In the genomic region with DNA sequence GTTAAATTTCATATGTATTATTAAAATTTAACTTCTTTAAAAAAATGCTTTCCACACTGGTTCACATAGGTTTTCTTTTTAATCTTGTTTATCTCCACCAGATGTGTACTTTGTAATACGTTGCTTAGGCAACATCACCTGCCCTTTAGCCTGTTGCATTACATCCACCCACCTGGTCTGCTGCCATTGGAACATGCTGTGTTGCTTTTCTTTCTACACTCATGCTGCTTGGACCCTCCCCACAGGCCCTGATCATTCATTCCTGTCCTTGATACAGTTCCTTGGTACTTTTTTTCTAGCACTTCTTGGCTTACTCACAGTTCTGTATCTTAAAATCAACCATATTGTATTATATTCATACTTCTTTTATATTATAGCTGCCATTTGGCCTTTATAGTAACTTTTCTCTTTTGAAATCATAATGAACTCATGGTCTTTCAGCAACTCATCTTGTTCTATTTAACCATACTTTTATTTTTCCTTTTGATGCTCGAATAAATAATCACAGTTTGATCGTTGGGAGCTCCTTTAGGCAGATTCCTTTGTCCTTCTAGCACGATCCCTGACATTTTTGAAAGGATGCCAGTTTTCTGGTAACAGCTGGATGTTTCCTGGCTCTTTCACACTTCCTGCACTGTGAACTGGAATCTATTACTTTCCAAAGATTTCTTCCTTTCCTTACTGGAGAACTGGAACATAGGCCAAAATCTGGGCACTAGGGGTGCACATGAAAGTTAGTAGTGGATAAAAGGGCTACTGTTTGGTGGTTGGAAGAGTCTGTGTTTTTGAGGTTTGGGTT, we compare ENCODE assay signal across 1 cellular context.
TF ChIP-seq lines count a peak whose summit lies in the region.

No MANE protein-coding gene starts in this region.

TF ChIP-seq in GM12878, 131 proteins besides CTCF, POLR2A, EP300 and RAD21 (continued from another document):
- TF ChIP-seq, protein P1, sequence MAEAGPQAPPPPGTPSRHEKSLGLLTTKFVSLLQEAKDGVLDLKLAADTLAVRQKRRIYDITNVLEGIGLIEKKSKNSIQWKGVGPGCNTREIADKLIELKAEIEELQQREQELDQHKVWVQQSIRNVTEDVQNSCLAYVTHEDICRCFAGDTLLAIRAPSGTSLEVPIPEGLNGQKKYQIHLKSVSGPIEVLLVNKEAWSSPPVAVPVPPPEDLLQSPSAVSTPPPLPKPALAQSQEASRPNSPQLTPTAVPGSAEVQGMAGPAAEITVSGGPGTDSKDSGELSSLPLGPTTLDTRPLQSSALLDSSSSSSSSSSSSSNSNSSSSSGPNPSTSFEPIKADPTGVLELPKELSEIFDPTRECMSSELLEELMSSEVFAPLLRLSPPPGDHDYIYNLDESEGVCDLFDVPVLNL (IDR thresholded peaks at IDR 0.05; ENCODE audit: low read depth, low read length): no peak
- TF ChIP-seq, protein P2, sequence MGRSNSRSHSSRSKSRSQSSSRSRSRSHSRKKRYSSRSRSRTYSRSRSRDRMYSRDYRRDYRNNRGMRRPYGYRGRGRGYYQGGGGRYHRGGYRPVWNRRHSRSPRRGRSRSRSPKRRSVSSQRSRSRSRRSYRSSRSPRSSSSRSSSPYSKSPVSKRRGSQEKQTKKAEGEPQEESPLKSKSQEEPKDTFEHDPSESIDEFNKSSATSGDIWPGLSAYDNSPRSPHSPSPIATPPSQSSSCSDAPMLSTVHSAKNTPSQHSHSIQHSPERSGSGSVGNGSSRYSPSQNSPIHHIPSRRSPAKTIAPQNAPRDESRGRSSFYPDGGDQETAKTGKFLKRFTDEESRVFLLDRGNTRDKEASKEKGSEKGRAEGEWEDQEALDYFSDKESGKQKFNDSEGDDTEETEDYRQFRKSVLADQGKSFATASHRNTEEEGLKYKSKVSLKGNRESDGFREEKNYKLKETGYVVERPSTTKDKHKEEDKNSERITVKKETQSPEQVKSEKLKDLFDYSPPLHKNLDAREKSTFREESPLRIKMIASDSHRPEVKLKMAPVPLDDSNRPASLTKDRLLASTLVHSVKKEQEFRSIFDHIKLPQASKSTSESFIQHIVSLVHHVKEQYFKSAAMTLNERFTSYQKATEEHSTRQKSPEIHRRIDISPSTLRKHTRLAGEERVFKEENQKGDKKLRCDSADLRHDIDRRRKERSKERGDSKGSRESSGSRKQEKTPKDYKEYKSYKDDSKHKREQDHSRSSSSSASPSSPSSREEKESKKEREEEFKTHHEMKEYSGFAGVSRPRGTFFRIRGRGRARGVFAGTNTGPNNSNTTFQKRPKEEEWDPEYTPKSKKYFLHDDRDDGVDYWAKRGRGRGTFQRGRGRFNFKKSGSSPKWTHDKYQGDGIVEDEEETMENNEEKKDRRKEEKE (IDR thresholded peaks at IDR 0.05): no peak
- no peak for TF ChIP-seq TCF7 (IDR thresholded peaks at IDR 0.05; ENCODE audit: borderline replicate concordance)
TF ChIP-seq in GM12878: peak in this region for 0.
